9 cellular contexts compared by ENCODE assay signal in the genomic region with DNA sequence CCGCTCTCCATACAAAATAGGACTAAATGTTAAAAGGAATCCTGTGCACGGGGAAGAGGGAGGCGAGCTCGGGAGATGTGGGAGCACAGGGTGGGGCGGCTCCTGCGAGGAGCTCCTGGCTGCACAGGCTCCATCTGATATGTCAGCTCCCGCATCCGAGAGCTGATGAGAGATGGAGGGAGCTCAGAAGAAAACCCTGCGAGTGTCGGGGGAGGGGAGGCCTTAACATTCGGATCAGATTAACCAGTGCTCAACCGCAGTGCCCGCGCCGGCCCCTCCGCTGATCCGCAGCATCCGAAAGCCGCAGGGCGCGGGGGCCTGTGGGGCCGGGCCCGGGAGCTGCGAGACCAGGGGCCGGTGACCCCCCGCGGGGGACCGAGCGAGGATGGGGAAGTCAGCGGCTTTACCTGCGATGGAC. TPM values are rescaled to one million over a fixed set of nuclear protein-coding genes. Genes with fewer than 3 reads are reported as not detected.
A peak's percentile ranks its signal among the peaks of the same experiment; 100 is the strongest.
DNase-seq lines count a peak whose midpoint lies in the region; ATAC-seq and TF ChIP-seq lines count a peak whose summit lies in the region.
"Had no signal": no experiment of that assay in that cellular context is flagged by ENCODE, and none has a peak within 500 bp of the region (broad histone marks: within the 10 kb centered on the region; RNA-seq: fewer than 3 reads in every experiment).

No MANE protein-coding gene starts in this region.

- dilution Hi-C loops in mammary epithelial cell (cut with HindIII; ENCODE audit: low sequenced_read_pairs): no loop called here

- H3K9me3 ChIP-seq in mammary epithelial cell (replicated peaks; ENCODE audit: insufficient read depth, low read length): no peaks in the 10 kb centered on the region

- H3K4me3 ChIP-seq in mammary epithelial cell (replicated peaks in 1 of 3; ENCODE audit: insufficient read depth in 1 of 3, low read depth in 2 of 3, low read length in 3 of 3): peak overlapping the region; percentile 77 to 89 (median 81)
- peak overlapping the region; percentile 42 to 72 (median 56) for H3K4me3 ChIP-seq in skin epidermis

- H3K36me3 ChIP-seq in mammary epithelial cell (ENCODE audit: insufficient read depth, low read length): no peaks in the 10 kb centered on the region

- in situ Hi-C loops in mammary epithelial cell (cut with MboI; ENCODE audit: low sequenced_read_pairs in 2 of 2): no loop called here

- WGBS in mammary epithelial cell (ENCODE audit: low coverage, missing lambda C conversion rate): 2% methylated on average over 15 of the region's 31 CpGs

- H3K9ac ChIP-seq in mammary epithelial cell (ENCODE audit: insufficient read depth, low read length): peak overlapping the region; percentile 70

- no TSS peak for BruUV-seq in mammary epithelial cell (replicated peaks; lab: Mats Ljungman, UMichigan)

- no peaks in the 10 kb centered on the region for H3K27me3 ChIP-seq in mammary epithelial cell (ENCODE audit: insufficient read depth, low read length)

- intact Hi-C loops in mammary epithelial cell (cut with micrococcal nuclease): loop anchor here (1.0 to 2.0 kb wide), 4 partner anchors 58 to 148 kb away; a partner anchor contains a TSS

- TF ChIP-seq CTCF in mammary epithelial cell (conservative IDR thresholded peaks at IDR 0.05 in 1 of 2, IDR thresholded peaks at IDR 0.05 in 1 of 2; ENCODE audit: extremely low read depth in 1 of 2, insufficient read depth in 1 of 2, low read depth in 1 of 2, low read length in 2 of 2): no peak

- peaks cover 21% of the 10 kb centered on the region for H3K4me1 ChIP-seq in mammary epithelial cell (ENCODE audit: insufficient read depth, low read length)

- H3K79me2 ChIP-seq in mammary epithelial cell (ENCODE audit: insufficient read depth, low read length): peaks cover 47% of the 10 kb centered on the region

- CTCF ChIA-PET in mammary epithelial cell (lab: Charles Lee; ENCODE audit: low non-redundant PET): interaction anchor here (0.6 to 0.9 kb wide), 3 partner anchors 77 to 90 kb away, joined by 3 read pairs; no protein-coding TSS in a partner anchor

- H3K27ac ChIP-seq in mammary epithelial cell (ENCODE audit: insufficient read depth, low read depth, low read length): peak overlapping the region; percentile 46
- H3K27ac ChIP-seq in skin epidermis: peak overlapping the region in 18 of 21 experiments; percentile 0 to 76 (median 59)
- H3K27ac ChIP-seq: epithelial cell of prostate had no signal

- H4K20me1 ChIP-seq in mammary epithelial cell (ENCODE audit: insufficient read depth, low read length): no peaks in the 10 kb centered on the region

- DNase-seq in NK-92 treated with Interleukin-12 subunit alpha and Interleukin-12 subunit beta, amount 100 ng/mL, for 24 hours (lab: John Stamatoyannopoulos, UW): peak; percentile 30
- DNase-seq in NK-92 (lab: John Stamatoyannopoulos, UW; ENCODE audit: unreplicated experiment): no peak
- peak; percentile 2 for DNase-seq in RPMI8226
- peak; percentile 26 for DNase-seq in mammary epithelial cell
- DNase-seq in iPS-NIHi7 (ENCODE audit: extremely low spot score): peak; percentile 13
- no peak for DNase-seq in ureter (ENCODE audit: low spot score)

- H3K4me2 ChIP-seq in mammary epithelial cell (ENCODE audit: insufficient read depth, low read depth, low read length): peak overlapping the region; percentile 96

- H2AFZ ChIP-seq in mammary epithelial cell (ENCODE audit: low read depth, low read length): peak overlapping the region; percentile 94

- ATAC-seq in HG02970 (IDR thresholded peaks at IDR 0.05; ENCODE audit: low FRiP score, unreplicated experiment): peak; percentile 25

RNA-seq across cellular contexts. Expression of a gene that starts 0.6 kb away (rescaled TPM):
- 10 to 100 TPM in 1 of 2 donors, 1 to 10 TPM in 1; 9.7 to 15.2 TPM for total RNA-seq in mammary epithelial cell
- 4.7 TPM for polyA plus RNA-seq in mammary epithelial cell
- 6.3 TPM for polyA minus RNA-seq in mammary epithelial cell
- 1.4 TPM for total RNA-seq in ureter

RNA-seq across cellular contexts. Expression of a gene that starts 57.7 kb away (rescaled TPM):
- total RNA-seq in mammary epithelial cell (10 to 100 TPM in 1 of 2 donors, 1 to 10 TPM in 1; 1.8 to 15.9 TPM), ureter (1.5 TPM)
- 13.9 TPM for polyA plus RNA-seq in mammary epithelial cell
- 30.5 TPM for polyA minus RNA-seq in mammary epithelial cell

Comparison
In these comparisons a context has a peak if more than half of its experiments do, and no peak if none do; other contexts are left out.
1. DNase-seq: peak in NK-92 treated with Interleukin-12 subunit alpha and Interleukin-12 subunit beta, amount 100 ng/mL, for 24 hours (single experiment), RPMI8226 (single experiment), mammary epithelial cell (single experiment) and iPS-NIHi7 (single experiment); none in NK-92 (single experiment) and ureter (single experiment).